ENCODE assay signal across 16 cellular contexts in genomic region chr11:75495749-75496641, GRCh38. TPM values are rescaled to one million over a fixed set of nuclear protein-coding genes. Genes with fewer than 3 reads are reported as not detected.
DNase-seq lines count a peak whose midpoint lies in the region; ATAC-seq and TF ChIP-seq lines count a peak whose summit lies in the region.
"Had no signal": no experiment of that assay in that cellular context is flagged by ENCODE, and none has a peak within 500 bp of the region (broad histone marks: within the 10 kb centered on the region; RNA-seq: fewer than 3 reads in every experiment).

No MANE protein-coding gene starts in this region.

- H3K27me3 ChIP-seq in BE2C, result no peaks in the 10 kb centered on the region
- no peaks in the 10 kb centered on the region for H3K27me3 ChIP-seq in HUES64 (ENCODE audit: insufficient read depth, low read length)
- H3K27me3 ChIP-seq in SJCRH30, result no peaks in the 10 kb centered on the region
- H3K27me3 ChIP-seq: stomach had no signal

- DNase-seq in BE2C (peak; percentile 48), UCSD-AML1 (lab: John Stamatoyannopoulos, UW; ENCODE audit: unreplicated experiment) (peak; percentile 40), iPS-NIHi7 (ENCODE audit: extremely low spot score) (peak; percentile 77), SJCRH30 (no peak), Ammon's horn (ENCODE audit: low spot score) (no peak), AG20443 (ENCODE audit: low spot score) (no peak)
- DNase-seq: amniotic stem cell; cortex of kidney; kidney; naive thymus-derived CD4-positive, alpha-beta T cell; NCI-H2227 treated with DMSO at 0.1 percent for 48 hours; right cardiac atrium; Right ventricle myocardium superior; stomach had no signal

- peak; percentile 53 for TF ChIP-seq CTCF in BE2C (IDR thresholded peaks at IDR 0.05; ENCODE audit: low read depth, low read length)

- WGBS in HUES64, result 78% methylated on average over 6 of the region's 6 CpGs

- H3K36me3 ChIP-seq in BE2C, result no peaks in the 10 kb centered on the region
- H3K36me3 ChIP-seq in HUES64 (ENCODE audit: insufficient read depth, low read length), result no peaks in the 10 kb centered on the region
- H3K36me3 ChIP-seq in SJCRH30, result no peaks in the 10 kb centered on the region
- H3K36me3 ChIP-seq: stomach had no signal

- H3K4me3 ChIP-seq in BE2C (ENCODE audit: low read depth, low read length), result no peak overlapping the region
- no peak overlapping the region for H3K4me3 ChIP-seq in HUES64 (ENCODE audit: low read length)
- no peak overlapping the region for H3K4me3 ChIP-seq in SJCRH30
- H3K4me3 ChIP-seq: stomach had no signal

- H3K9me3 ChIP-seq in BE2C (no peaks in the 10 kb centered on the region), HUES64 (ENCODE audit: insufficient read depth, low read depth, low read length) (no peaks in the 10 kb centered on the region), SJCRH30 (replicated peaks) (no peaks in the 10 kb centered on the region)
- H3K9me3 ChIP-seq: stomach had no signal

- no peak for ATAC-seq in HG02642 (IDR thresholded peaks at IDR 0.05; ENCODE audit: poor library complexity, unreplicated experiment)
- ATAC-seq: naive thymus-derived CD4-positive, alpha-beta T cell; right cardiac atrium had no signal

- no peak overlapping the region for H3K9ac ChIP-seq in HUES64 (ENCODE audit: low read depth, low read length)

- H3K27ac ChIP-seq in HUES64 (ENCODE audit: low read depth, low read length) (peak overlapping the region; percentile 26; the same call in 1 of the 2 replicates), SJCRH30 (no peak overlapping the region)
- H3K27ac ChIP-seq: stomach had no signal

- H3K4me1 ChIP-seq in BE2C (no peaks in the 10 kb centered on the region), HUES64 (ENCODE audit: insufficient read depth, low read length) (peaks cover 27% of the 10 kb centered on the region), SJCRH30 (peaks cover under 1% of the 10 kb centered on the region)

RNA-seq across cellular contexts. Expression of gene GDPD5, which starts 29.7 kb away (rescaled TPM):
- 18.0 TPM for polyA plus RNA-seq in BE2C (2012; ENCODE audit: insufficient read depth, insufficient read length, low read depth)
- 6.2 TPM for polyA plus RNA-seq in HUES64 (2013, experiment 1 of 2)
- polyA plus RNA-seq in HUES64 (2013, experiment 2 of 2), result 5.5 TPM
- total RNA-seq in SJCRH30 (2014; rRNA removed; shearing (Covaris generic)), result 4.0 and 5.8 TPM in 2 replicates

Comparison
In these comparisons a context has a peak if more than half of its experiments do, and no peak if none do; other contexts are left out.
1. DNase-seq: peak in BE2C (single experiment), UCSD-AML1 (single experiment) and iPS-NIHi7 (single experiment); none in SJCRH30 (0 of 2), Ammon's horn (single experiment) and AG20443 (single experiment).